ENCODE assay signal across 9 cellular contexts in genomic region chr17:78019976-78020716, GRCh38.
DNase-seq lines count a peak whose midpoint lies in the region; ATAC-seq and TF ChIP-seq lines count a peak whose summit lies in the region.
"Had no signal": no experiment of that assay in that cellular context is flagged by ENCODE, and none has a peak within 500 bp of the region (broad histone marks: within the 10 kb centered on the region; RNA-seq: fewer than 3 reads in every experiment).

No MANE protein-coding gene starts in this region.

- H3K4me3 ChIP-seq in neural progenitor cell, result no peak overlapping the region

- peaks cover 9% of the 10 kb centered on the region for H3K79me2 ChIP-seq in neural progenitor cell (ENCODE audit: low read depth)

- DNase-seq in activated naive CD4-positive, alpha-beta T cell treated with anti-CD3 and anti-CD28 coated beads for 36 hours, result no peak
- no peak for DNase-seq in activated naive CD4-positive, alpha-beta T cell (lab: John Stamatoyannopoulos, UW)
- no peak for DNase-seq in activated CD4-positive, alpha-beta memory T cell treated with anti-CD3 and anti-CD28 coated beads for 36 hours
- DNase-seq in stimulated activated naive CD8-positive, alpha-beta T cell treated with anti-CD3 and anti-CD28 coated beads, Interleukin-15, Interleukin-2, amounts not matched to agents 100 U/mL and 50 U/mL, for 24 hours, result no peak
- DNase-seq in neural progenitor cell (ENCODE audit: low spot score) (no peak), GOT3 (lab: John Stamatoyannopoulos, UW) (no peak)
- DNase-seq: H7 had no signal

- peaks cover 27% of the 10 kb centered on the region for H4K20me1 ChIP-seq in neural progenitor cell (ENCODE audit: low read depth)

- H3K4me2 ChIP-seq in neural progenitor cell, result no peak overlapping the region

- peaks cover 4% of the 10 kb centered on the region for H3K36me3 Mint-ChIP-seq in activated naive CD4-positive, alpha-beta T cell treated with anti-CD3 and anti-CD28 coated beads for 36 hours (ENCODE audit: low read depth)
- H3K36me3 Mint-ChIP-seq in activated CD4-positive, alpha-beta memory T cell treated with anti-CD3 and anti-CD28 coated beads for 36 hours, result no peaks in the 10 kb centered on the region
- H3K36me3 Mint-ChIP-seq in neural progenitor cell, result no peaks in the 10 kb centered on the region

- H3K4me1 ChIP-seq in neural progenitor cell, result no peaks in the 10 kb centered on the region

- no peaks in the 10 kb centered on the region for H3K9me3 Mint-ChIP-seq in activated naive CD4-positive, alpha-beta T cell treated with anti-CD3 and anti-CD28 coated beads for 36 hours
- no peaks in the 10 kb centered on the region for H3K9me3 Mint-ChIP-seq in activated CD4-positive, alpha-beta memory T cell treated with anti-CD3 and anti-CD28 coated beads for 36 hours
- H3K9me3 Mint-ChIP-seq in neural progenitor cell, result no peaks in the 10 kb centered on the region

- peak overlapping the region; percentile 66 for H3K27ac Mint-ChIP-seq in activated naive CD4-positive, alpha-beta T cell treated with anti-CD3 and anti-CD28 coated beads for 36 hours
- H3K27ac Mint-ChIP-seq in activated CD4-positive, alpha-beta memory T cell treated with anti-CD3 and anti-CD28 coated beads for 36 hours, result no peak overlapping the region
- no peak overlapping the region for H3K27ac Mint-ChIP-seq in neural progenitor cell

- no peaks in the 10 kb centered on the region for H3K27me3 Mint-ChIP-seq in activated naive CD4-positive, alpha-beta T cell treated with anti-CD3 and anti-CD28 coated beads for 36 hours (ENCODE audit: low read depth)
- H3K27me3 Mint-ChIP-seq in activated CD4-positive, alpha-beta memory T cell treated with anti-CD3 and anti-CD28 coated beads for 36 hours, result no peaks in the 10 kb centered on the region
- H3K27me3 Mint-ChIP-seq in neural progenitor cell (ENCODE audit: insufficient read depth, low read depth), result peaks cover 2% of the 10 kb centered on the region

- peaks cover 6% of the 10 kb centered on the region for H3F3A ChIP-seq in neural progenitor cell (ENCODE audit: low read depth)

- H2AFZ ChIP-seq in neural progenitor cell (replicated peaks), result no peak overlapping the region

- POLR2A ChIA-PET in activated CD4-positive, alpha-beta memory T cell treated with anti-CD3 and anti-CD28 coated beads for 36 hours (lab: Charles Lee), result interaction anchor here (0.8 to 1.8 kb wide), 3 partner anchors 11 to 62 kb away, joined by 3 to 7 read pairs (median 4); partner anchors contain the start of gene TNRC6C

- peak overlapping the region; percentile 41 for H3K4me3 Mint-ChIP-seq in activated naive CD4-positive, alpha-beta T cell treated with anti-CD3 and anti-CD28 coated beads for 36 hours
- H3K4me3 Mint-ChIP-seq in activated CD4-positive, alpha-beta memory T cell treated with anti-CD3 and anti-CD28 coated beads for 36 hours, result peak overlapping the region; percentile 30
- H3K4me3 Mint-ChIP-seq in neural progenitor cell, result no peak overlapping the region

- no peak overlapping the region for H3K9ac ChIP-seq in neural progenitor cell

- ATAC-seq in GM21737 (IDR thresholded peaks at IDR 0.05; ENCODE audit: unreplicated experiment) (peak; percentile 55), HG02973 (IDR thresholded peaks at IDR 0.05; ENCODE audit: unreplicated experiment) (no peak)
- ATAC-seq in stimulated activated naive CD8-positive, alpha-beta T cell treated with anti-CD3 and anti-CD28 coated beads, Interleukin-15, Interleukin-2, amounts not matched to agents 100 U/mL and 50 U/mL, for 24 hours, result peak; percentile 53

- no peak for TF ChIP-seq CTCF in neural progenitor cell (IDR thresholded peaks at IDR 0.05)

- CTCF ChIA-PET in activated naive CD4-positive, alpha-beta T cell treated with anti-CD3 and anti-CD28 coated beads for 36 hours (lab: Charles Lee), result interaction anchor here (0.6 to 4.5 kb wide), 19 partner anchors 10 to 477 kb away, joined by 3 to 16 read pairs (median 3); partner anchors contain the start of gene TMC8
- CTCF ChIA-PET in activated CD4-positive, alpha-beta memory T cell treated with anti-CD3 and anti-CD28 coated beads for 36 hours (lab: Charles Lee), result interaction anchor here (0.5 to 5.6 kb wide), 34 partner anchors 9 to 497 kb away, joined by 3 to 55 read pairs (median 5); partner anchors contain the start of gene TNRC6C

- H3K4me1 Mint-ChIP-seq in activated naive CD4-positive, alpha-beta T cell treated with anti-CD3 and anti-CD28 coated beads for 36 hours (ENCODE audit: low read depth), result peaks cover 27% of the 10 kb centered on the region
- peaks cover 28% of the 10 kb centered on the region for H3K4me1 Mint-ChIP-seq in activated CD4-positive, alpha-beta memory T cell treated with anti-CD3 and anti-CD28 coated beads for 36 hours (ENCODE audit: low read depth)
- H3K4me1 Mint-ChIP-seq in neural progenitor cell, result peaks cover 9% of the 10 kb centered on the region

- H3K36me3 ChIP-seq in neural progenitor cell, result peaks cover 4% of the 10 kb centered on the region

- no peaks in the 10 kb centered on the region for H3K9me3 ChIP-seq in neural progenitor cell (ENCODE audit: low read depth)

- intact Hi-C loops in activated naive CD4-positive, alpha-beta T cell treated with anti-CD3 and anti-CD28 coated beads for 36 hours (cut with micrococcal nuclease), result loop anchor here (1.0 to 5.0 kb wide), 7 partner anchors 29 to 231 kb away; partner anchors contain the start of genes AFMID and TK1
- intact Hi-C loops in activated CD4-positive, alpha-beta memory T cell treated with anti-CD3 and anti-CD28 coated beads for 36 hours (cut with micrococcal nuclease), result loop anchor here (1.0 to 10.0 kb wide), 3 partner anchors 42 to 375 kb away; no protein-coding TSS in a partner anchor

- H3K27me3 ChIP-seq in neural progenitor cell, result no peaks in the 10 kb centered on the region

- no peak overlapping the region for H3K27ac ChIP-seq in neural progenitor cell
